ENCODE assay signal across 1 cellular context in genomic region chr17:57372156-57372555, GRCh38.
A peak's percentile ranks its signal among the peaks of the same experiment; 100 is the strongest.
TF ChIP-seq lines count a peak whose summit lies in the region.

No MANE protein-coding gene starts in this region.

TF ChIP-seq in HCT116, 20 proteins besides CTCF, POLR2A, EP300 and RAD21:
- TF ChIP-seq ZNF274 (IDR thresholded peaks at IDR 0.05; ENCODE audit: low read depth, low read length) (no peak), FOSL1 (IDR thresholded peaks at IDR 0.05; ENCODE audit: low read depth) (peak; percentile 89), CBX3 (IDR thresholded peaks at IDR 0.05; ENCODE audit: low read depth) (peak; percentile 85), JUND (IDR thresholded peaks at IDR 0.05) (peak; percentile 93), CEBPB (IDR thresholded peaks at IDR 0.05; ENCODE audit: low read depth) (peak; percentile 73), SIN3A (IDR thresholded peaks at IDR 0.05; ENCODE audit: low read depth) (peak; percentile 91), YY1 (IDR thresholded peaks at IDR 0.05; ENCODE audit: extremely low read depth, insufficient replicate concordance, low read depth, low read length) (peak; percentile 50), MAX (IDR thresholded peaks at IDR 0.05) (peak; percentile 68), SP1 (IDR thresholded peaks at IDR 0.05; ENCODE audit: low read depth) (peak; percentile 85), EZH2 (IDR thresholded peaks at IDR 0.05) (no peak), POLR2AphosphoS5 (IDR thresholded peaks at IDR 0.05; ENCODE audit: low read depth, low read length) (peak; percentile 26; the same call in 1 of the 2 replicates), EZH2phosphoT487 (IDR thresholded peaks at IDR 0.05; ENCODE audit: borderline replicate concordance) (no peak), SRF (IDR thresholded peaks at IDR 0.05; ENCODE audit: low read depth) (peak; percentile 61; the same call in 1 of the 2 replicates), EGR1 (IDR thresholded peaks at IDR 0.05; ENCODE audit: low read depth) (no peak)
